In the genomic region with DNA sequence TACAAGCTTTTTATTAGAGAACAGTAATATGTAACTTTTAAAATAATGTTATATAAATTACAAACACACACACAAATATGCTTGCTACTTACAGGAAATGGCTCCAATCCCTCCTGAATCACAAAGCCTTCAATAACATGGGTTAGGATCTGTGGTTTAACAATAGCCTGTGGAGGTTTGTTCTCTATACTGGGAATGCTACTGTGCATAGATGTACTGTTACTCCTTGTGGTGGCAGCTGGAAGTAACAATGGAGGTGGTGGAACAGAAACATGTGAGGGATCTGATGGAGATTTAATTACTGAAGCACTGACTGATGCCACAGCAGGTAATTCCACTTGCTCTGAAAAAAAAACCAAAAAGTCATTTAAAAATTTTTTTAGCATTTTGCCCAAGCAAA, we compare ENCODE assay signal across 12 cellular contexts.
A peak's percentile ranks its signal among the peaks of the same experiment; 100 is the strongest.
DNase-seq lines count a peak whose midpoint lies in the region; ATAC-seq and TF ChIP-seq lines count a peak whose summit lies in the region.
"Had no signal": no experiment of that assay in that cellular context is flagged by ENCODE, and none has a peak within 500 bp of the region (broad histone marks: within the 10 kb centered on the region; RNA-seq: fewer than 3 reads in every experiment).

No MANE protein-coding gene starts in this region.

- H2AFZ ChIP-seq in PC-9, result no peak overlapping the region

- TF ChIP-seq POLR2A in breast epithelium (IDR thresholded peaks at IDR 0.05) (no peak), transverse colon (IDR thresholded peaks at IDR 0.05) (no peak)

- H3K36me3 Mint-ChIP-seq in MCF 10A (ENCODE audit: insufficient read depth, unreplicated experiment), result peaks cover 86% of the 10 kb centered on the region

- no peak overlapping the region for H3K4me2 ChIP-seq in PC-9

- no peaks in the 10 kb centered on the region for H3K4me1 ChIP-seq in breast epithelium
- no peaks in the 10 kb centered on the region for H3K4me1 ChIP-seq in PC-9 (replicated peaks; ENCODE audit: insufficient read depth)
- H3K4me1 ChIP-seq in transverse colon, result no peaks in the 10 kb centered on the region
- H3K4me1 ChIP-seq: adrenal gland had no signal

- peaks cover 8% of the 10 kb centered on the region; the same call in 1 of the 2 replicates for H4K20me1 ChIP-seq in PC-9 (ENCODE audit: insufficient read depth)

- POLR2A ChIA-PET in MCF 10A (lab: Yijun Ruan, JAX) (interaction anchor here (1.2 kb wide), 1 partner anchor 9 kb away, joined by 6 read pairs; no protein-coding TSS in a partner anchor), PC-9 (lab: Charles Lee; ENCODE audit: unreplicated experiment) (interaction anchor here (0.7 kb wide), 1 partner anchor 203 kb away, joined by 16 read pairs; no protein-coding TSS in a partner anchor)

- no peak for TF ChIP-seq CTCF in MCF 10A (IDR thresholded peaks at IDR 0.05; ENCODE audit: unreplicated experiment)
- no peak for TF ChIP-seq CTCF in breast epithelium (IDR thresholded peaks at IDR 0.05)
- peak; percentile 51 for TF ChIP-seq CTCF in PC-9 (conservative IDR thresholded peaks at IDR 0.05)
- TF ChIP-seq CTCF in epithelial cell of proximal tubule (conservative IDR thresholded peaks at IDR 0.05; ENCODE audit: low read depth, low read length), result peak; percentile 45
- peak in 3 of 5 experiments; percentile 21 to 25 (median 24) for TF ChIP-seq CTCF in transverse colon (IDR thresholded peaks at IDR 0.05)

- peaks cover 11% of the 10 kb centered on the region for H3K36me3 ChIP-seq in breast epithelium
- H3K36me3 ChIP-seq in PC-9 (ENCODE audit: low read depth), result peaks cover 48% of the 10 kb centered on the region
- H3K36me3 ChIP-seq in transverse colon, result peaks cover 0 to 64% (median 23%) of the 10 kb centered on the region in 4 donors

- H3K9me3 Mint-ChIP-seq in MCF 10A (ENCODE audit: unreplicated experiment), result no peaks in the 10 kb centered on the region
- H3K9me3 Mint-ChIP-seq: CD4-positive, CD25-positive, alpha-beta regulatory T cell had no signal

- H3K27me3 ChIP-seq in breast epithelium (no peaks in the 10 kb centered on the region), PC-9 (ENCODE audit: insufficient read depth, low read depth) (no peaks in the 10 kb centered on the region), transverse colon (no peaks in the 10 kb centered on the region)
- H3K27me3 ChIP-seq: adrenal gland had no signal

- no peak overlapping the region for H3K4me3 Mint-ChIP-seq in MCF 10A (ENCODE audit: unreplicated experiment)
- H3K4me3 Mint-ChIP-seq: CD4-positive, CD25-positive, alpha-beta regulatory T cell had no signal

- H3K27ac ChIP-seq in breast epithelium, result no peak overlapping the region
- no peak overlapping the region for H3K27ac ChIP-seq in PC-9
- no peak overlapping the region for H3K27ac ChIP-seq in transverse colon
- H3K27ac ChIP-seq: adrenal gland had no signal

- no peaks in the 10 kb centered on the region for H3K9me2 ChIP-seq in PC-9 (ENCODE audit: insufficient read depth)

- no peak overlapping the region for H3K27ac Mint-ChIP-seq in MCF 10A (ENCODE audit: low read depth, unreplicated experiment)

- BruUV-seq in MCF 10A (replicated peaks; lab: Mats Ljungman, UMichigan), result no TSS peak
- BruUV-seq in PC-9 (replicated peaks; lab: Mats Ljungman, UMichigan), result no TSS peak

- CTCF ChIA-PET in MCF 10A (lab: Yijun Ruan, JAX), result interaction anchor here (0.6 to 1.2 kb wide), 6 partner anchors 11 to 695 kb away, joined by 3 to 4 read pairs (median 3); no protein-coding TSS in a partner anchor
- CTCF ChIA-PET in PC-9 (lab: Charles Lee), result no interaction called here

- H3K4me3 ChIP-seq in breast epithelium (no peak overlapping the region), PC-9 (no peak overlapping the region), epithelial cell of proximal tubule (ENCODE audit: low read depth, low read length) (no peak overlapping the region), transverse colon (no peak overlapping the region)
- H3K4me3 ChIP-seq: adrenal gland had no signal

- no peaks in the 10 kb centered on the region for H3K27me3 Mint-ChIP-seq in MCF 10A (ENCODE audit: insufficient read depth, unreplicated experiment)
- H3K27me3 Mint-ChIP-seq: CD4-positive, CD25-positive, alpha-beta regulatory T cell had no signal

- H3K4me1 Mint-ChIP-seq in MCF 10A (ENCODE audit: insufficient read depth, unreplicated experiment), result no peaks in the 10 kb centered on the region

- no peaks in the 10 kb centered on the region for H3K9me3 ChIP-seq in breast epithelium
- H3K9me3 ChIP-seq in PC-9 (ENCODE audit: insufficient read depth, low read depth), result no peaks in the 10 kb centered on the region
- no peaks in the 10 kb centered on the region for H3K9me3 ChIP-seq in transverse colon
- H3K9me3 ChIP-seq: adrenal gland had no signal

- in situ Hi-C loops in transverse colon (cut with MboI; ENCODE audit: low pct_ligation_motif_present in 1 of 4, low pct_unique_long_range_greater_than_20kb in 1 of 4, low sequenced_read_pairs in 3 of 4), result no loop called here

- H3K79me2 ChIP-seq in PC-9 (ENCODE audit: low read depth), result no peaks in the 10 kb centered on the region

- DNase-seq in MCF 10A (ENCODE audit: unreplicated experiment) (peak; percentile 7), breast epithelium (ENCODE audit: low spot score in 2 of 2) (no peak), PC-9 (no peak), epithelial cell of proximal tubule (ENCODE audit: low read depth) (no peak), transverse colon (no peak), NCI-H2081 treated with DMSO at 0.1 percent for 48 hours (lab: John Stamatoyannopoulos, UW) (no peak)
- DNase-seq in stimulated activated CD4-positive, alpha-beta T cell treated with anti-CD3 and anti-CD28 coated beads, Interleukin-4, amount 100 ng/mL, for 24 hours, result no peak
- DNase-seq: activated CD4-positive, alpha-beta T cell treated with anti-CD3 and anti-CD28 coated beads for 48 hours; adrenal gland; CD4-positive, CD25-positive, alpha-beta regulatory T cell; NCI-H1417 had no signal

- TF ChIP-seq EP300 in transverse colon (IDR thresholded peaks at IDR 0.05; ENCODE audit: low read depth), result no peak

- peaks cover 8% of the 10 kb centered on the region; the same call in 1 of the 2 replicates for H3F3A ChIP-seq in PC-9 (ENCODE audit: insufficient read depth, low read depth)

- no peak for ATAC-seq in GM19467 (IDR thresholded peaks at IDR 0.05; ENCODE audit: unreplicated experiment)

- intact Hi-C loops in MCF 10A (cut with micrococcal nuclease), result no loop called here
- intact Hi-C loops in breast epithelium (cut with DNase I; ENCODE audit: low total_unique reads), result no loop called here
- intact Hi-C loops in PC-9 (cut with micrococcal nuclease; ENCODE audit: unreplicated experiment), result no loop called here
- intact Hi-C loops in transverse colon (cut with DNase I; ENCODE audit: low total_unique reads), result no loop called here

Comparison
In these comparisons a context has a peak if more than half of its experiments do, and no peak if none do; other contexts are left out.
1. CTCF ChIP-seq: peak in PC-9 (single experiment), epithelial cell of proximal tubule (single experiment) and transverse colon (3 of 5); none in MCF 10A (single experiment) and breast epithelium (0 of 3).